8 cellular contexts compared by ENCODE assay signal in the genomic region with DNA sequence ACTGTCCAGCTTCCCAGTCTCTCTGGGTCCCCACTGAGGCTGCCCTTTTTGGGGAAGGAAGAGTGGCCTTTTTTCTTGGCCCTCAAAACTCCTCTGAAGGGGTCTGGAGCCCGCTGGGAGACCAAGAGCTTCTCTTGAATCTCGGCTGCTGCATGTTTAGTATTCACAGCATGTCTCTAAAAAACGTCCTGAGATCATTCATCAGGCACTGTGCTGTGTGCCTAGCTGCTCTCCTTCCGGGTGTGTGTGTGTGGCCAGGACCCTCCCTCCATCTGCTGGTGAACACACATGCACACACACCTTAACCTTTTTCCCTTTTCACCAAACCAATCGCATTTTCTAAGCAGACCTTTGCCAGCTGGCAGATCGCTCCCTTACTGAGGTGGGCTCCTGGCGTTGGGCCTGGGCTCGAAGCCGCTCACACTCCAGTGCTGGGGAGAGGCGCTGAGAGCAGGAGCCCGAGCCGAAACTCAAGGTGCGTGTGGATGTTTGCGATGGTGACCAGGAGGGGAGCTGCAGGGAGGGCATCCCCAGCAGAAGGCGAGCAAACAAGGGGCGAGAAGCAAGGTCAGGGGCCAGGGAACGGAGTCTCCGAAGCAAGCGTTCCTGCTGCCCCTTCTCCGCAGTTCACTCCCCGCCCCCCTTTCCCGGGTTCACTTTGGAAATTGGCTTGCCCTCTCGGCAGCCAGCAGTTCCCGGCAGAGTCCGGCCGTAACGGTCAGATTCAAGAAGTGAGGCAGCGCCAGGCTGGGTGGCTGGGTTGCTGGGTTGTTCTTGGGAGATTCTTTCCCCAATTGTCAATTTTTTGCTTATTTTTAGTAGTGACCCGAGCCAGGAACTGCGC. TPM values are rescaled to one million over a fixed set of nuclear protein-coding genes. Genes with fewer than 3 reads are reported as not detected.
DNase-seq lines count a peak whose midpoint lies in the region; ATAC-seq and TF ChIP-seq lines count a peak whose summit lies in the region.

No MANE protein-coding gene starts in this region.

- no peaks in the 10 kb centered on the region for H3K9me3 ChIP-seq in MG63
- H3K9me3 ChIP-seq in breast epithelium, result no peaks in the 10 kb centered on the region
- H3K9me3 ChIP-seq in muscle layer of duodenum (ENCODE audit: control insufficient read depth in 1 of 2, low read length in 2 of 2), result no peaks in the 10 kb centered on the region

- TF ChIP-seq CTCF in breast epithelium (IDR thresholded peaks at IDR 0.05), result no peak

- intact Hi-C loops in breast epithelium (cut with DNase I; ENCODE audit: low total_unique reads), result no loop called here

- H3K36me3 ChIP-seq in MG63, result no peaks in the 10 kb centered on the region
- H3K36me3 ChIP-seq in breast epithelium, result no peaks in the 10 kb centered on the region
- H3K36me3 ChIP-seq in muscle layer of duodenum (ENCODE audit: control insufficient read depth in 1 of 2, insufficient read depth in 2 of 2, low read length in 2 of 2), result no peaks in the 10 kb centered on the region

- no peak overlapping the region for H3K27ac ChIP-seq in breast epithelium
- H3K27ac ChIP-seq in muscle layer of duodenum (ENCODE audit: low read length), result no peak overlapping the region

- no peak for TF ChIP-seq POLR2A in breast epithelium (IDR thresholded peaks at IDR 0.05)

- H3K4me1 ChIP-seq in breast epithelium (no peaks in the 10 kb centered on the region), muscle layer of duodenum (ENCODE audit: control insufficient read depth in 1 of 2, insufficient read depth in 2 of 2, low read length in 2 of 2) (peaks cover 0 to 8% of the 10 kb centered on the region in 2 donors)

- H3K27me3 ChIP-seq in MG63 (no peaks in the 10 kb centered on the region), breast epithelium (peaks cover 3 to 91% of the 10 kb centered on the region in 2 donors), muscle layer of duodenum (ENCODE audit: low read depth, low read length) (no peaks in the 10 kb centered on the region)

- DNase-seq in ELF-1 (ENCODE audit: low read depth, low spot score) (peak; percentile 77), MG63 (no peak), breast epithelium (ENCODE audit: low spot score in 2 of 2) (no peak), amniotic stem cell (lab: John Stamatoyannopoulos, UW) (no peak), NCI-H446 treated with DMSO at 0.1 percent for 48 hours (lab: John Stamatoyannopoulos, UW) (no peak)

- ATAC-seq in HG03460 (IDR thresholded peaks at IDR 0.05; ENCODE audit: unreplicated experiment) (no peak), GM21737 (IDR thresholded peaks at IDR 0.05; ENCODE audit: unreplicated experiment) (no peak)

- H3K4me3 ChIP-seq in MG63 (peak overlapping the region; percentile 29), breast epithelium (peak overlapping the region; percentile 33 to 66 (median 49)), muscle layer of duodenum (ENCODE audit: low read depth in 1 of 2, low read length in 2 of 2) (peak overlapping the region; percentile 44 to 50)

RNA-seq across cellular contexts. Expression of a gene that starts 0.6 kb away (rescaled TPM):
- not detected in 2 replicates for total RNA-seq in MG63 (2014; rRNA removed; shearing (Covaris generic); ENCODE audit: low replicate concordance)
- total RNA-seq in breast epithelium, result under 1 TPM in 2 of 3 donors, not detected in 1; 0.33 to 0.59 TPM
